ENCODE assay signal across 9 cellular contexts in genomic region chr12:93740721-93741120, GRCh38.
DNase-seq lines count a peak whose midpoint lies in the region; ATAC-seq, FAIRE-seq and TF ChIP-seq lines count a peak whose summit lies in the region.
"Had no signal": no experiment of that assay in that cellular context is flagged by ENCODE, and none has a peak within 500 bp of the region (broad histone marks: within the 10 kb centered on the region; RNA-seq: fewer than 3 reads in every experiment).

No MANE protein-coding gene starts in this region.

- no peak for TF ChIP-seq CTCF in CD14-positive monocyte (IDR thresholded peaks at IDR 0.05)
- TF ChIP-seq CTCF in cardiac fibroblast (IDR thresholded peaks at IDR 0.05; ENCODE audit: low read depth, low read length) = no peak
- no peak for TF ChIP-seq CTCF in natural killer cell (IDR thresholded peaks at IDR 0.05)

- peak overlapping the region; percentile 96 to 99 for H3K4me3 Mint-ChIP-seq in CD14-positive monocyte
- peak overlapping the region; percentile 98 for H3K4me3 Mint-ChIP-seq in natural killer cell

- DNase-seq in CD14-positive monocyte (ENCODE audit: low spot score) (no peak), Karpas-422 (no peak), cardiac fibroblast (ENCODE audit: low read depth in 2 of 2) (peak; percentile 25 to 81), natural killer cell (no peak), AG20443 (ENCODE audit: low spot score) (no peak), NOMO-1 treated with dmso at 0.1 percent for 144 hours (lab: John Stamatoyannopoulos, UW; ENCODE audit: unreplicated experiment) (no peak), OCI-M2 (lab: John Stamatoyannopoulos, UW; ENCODE audit: unreplicated experiment) (no peak), RCC 7860 (ENCODE audit: low spot score) (no peak)
- DNase-seq: DMS153 had no signal

- H3K4me1 Mint-ChIP-seq in CD14-positive monocyte = peaks cover 38% of the 10 kb centered on the region
- peaks cover 22 to 38% of the 10 kb centered on the region in 2 donors for H3K4me1 Mint-ChIP-seq in natural killer cell

- H4K20me1 ChIP-seq in Karpas-422 (ENCODE audit: insufficient read depth, low read depth, low read length) = no peaks in the 10 kb centered on the region

- intact Hi-C loops in CD14-positive monocyte (cut with micrococcal nuclease) (loop anchor here (5.0 to 10.0 kb wide), 3 partner anchors 63 to 166 kb away; partner anchors contain the start of genes CRADD (in 2 of the 2) and SOCS2 (in 1 of the 2)), natural killer cell (cut with micrococcal nuclease) (loop anchor here (2.0 to 5.0 kb wide), 2 partner anchors 64 to 362 kb away; partner anchors contain the start of gene CRADD)

- H3K36me3 ChIP-seq in Karpas-422 (ENCODE audit: insufficient read depth, low read length) = no peaks in the 10 kb centered on the region

- H3K79me2 ChIP-seq in Karpas-422 (ENCODE audit: low read length) = no peaks in the 10 kb centered on the region

- no peaks in the 10 kb centered on the region for H3K9me2 ChIP-seq in Karpas-422 (replicated peaks; ENCODE audit: insufficient read depth, low read length)

- ATAC-seq in natural killer cell = no peak

- H3K4me1 ChIP-seq in Karpas-422 (ENCODE audit: low read length) = peaks cover 23% of the 10 kb centered on the region

- no peak for FAIRE-seq in RCC 7860 (lab: Jason Lieb, UNC)

- H3K9ac ChIP-seq in Karpas-422 (ENCODE audit: low read length) = no peak overlapping the region

- no peak overlapping the region for H3K4me3 ChIP-seq in Karpas-422 (ENCODE audit: low read length)
- peak overlapping the region in 1 of 2 donors; percentile 26 for H3K4me3 ChIP-seq in cardiac fibroblast (replicated peaks in 1 of 2; ENCODE audit: low read depth in 2 of 2, low read length in 2 of 2)

- no peak overlapping the region for H3K27ac Mint-ChIP-seq in CD14-positive monocyte
- H3K27ac Mint-ChIP-seq in natural killer cell = peak overlapping the region; percentile 93 to 96

- H3K9me3 Mint-ChIP-seq in CD14-positive monocyte (peaks cover 0 to 2% (median 0%) of the 10 kb centered on the region in 7 donors), natural killer cell (no peaks in the 10 kb centered on the region)

- H3K9me3 ChIP-seq in Karpas-422 (ENCODE audit: low read length) = no peaks in the 10 kb centered on the region

- no peak overlapping the region for H3K27ac ChIP-seq in Karpas-422 (ENCODE audit: low read length)

- H3K27me3 ChIP-seq in Karpas-422 (ENCODE audit: low read length) = 0 out of 2 replicates have a peak, but pooled peaks cover 3% of the 10 kb centered on the region

- H3K27me3 Mint-ChIP-seq in CD14-positive monocyte (ENCODE audit: low read depth in 3 of 3) (peaks cover 1 to 15% (median 5%) of the 10 kb centered on the region in 3 donors), natural killer cell (ENCODE audit: low read depth in 2 of 2) (no peaks in the 10 kb centered on the region)

- no peak overlapping the region for H2AFZ ChIP-seq in Karpas-422 (ENCODE audit: low read length)

- H3K36me3 Mint-ChIP-seq in CD14-positive monocyte (peaks cover 0 to 5% of the 10 kb centered on the region in 2 donors), natural killer cell (no peaks in the 10 kb centered on the region)

- peak overlapping the region; percentile 39 for H3K4me2 ChIP-seq in Karpas-422 (ENCODE audit: low read depth, low read length, poor library complexity, severe bottlenecking)

Comparison
In these comparisons a context has a peak if more than half of its experiments do, and no peak if none do; other contexts are left out.
1. DNase-seq: peak in cardiac fibroblast (2 of 2); none in CD14-positive monocyte (single experiment), Karpas-422 (single experiment), natural killer cell (single experiment), AG20443 (single experiment), NOMO-1 treated with dmso at 0.1 percent for 144 hours (single experiment), OCI-M2 (single experiment) and RCC 7860 (single experiment).
2. H3K27ac Mint-ChIP-seq: peak in natural killer cell (2 of 2); none in CD14-positive monocyte (0 of 7).